11 cellular contexts compared by ENCODE assay signal in genomic region chr5:31193026-31193425, GRCh38. TPM values are rescaled to one million over a fixed set of nuclear protein-coding genes. Genes with fewer than 3 reads are reported as not detected.
DNase-seq lines count a peak whose midpoint lies in the region; ATAC-seq and TF ChIP-seq lines count a peak whose summit lies in the region.
"Had no signal": no experiment of that assay in that cellular context is flagged by ENCODE, and none has a peak within 500 bp of the region (broad histone marks: within the 10 kb centered on the region; RNA-seq: fewer than 3 reads in every experiment).

No MANE protein-coding gene starts in this region.

- ATAC-seq in GM21526 (IDR thresholded peaks at IDR 0.05; ENCODE audit: low FRiP score, unreplicated experiment) = no peak
- ATAC-seq in GM21723 (IDR thresholded peaks at IDR 0.05; ENCODE audit: unreplicated experiment) = no peak

- no peaks in the 10 kb centered on the region for H3K9me2 ChIP-seq in GM23248 (ENCODE audit: insufficient read depth)

- DNase-seq in GM23248 (no peak), SJCRH30 (no peak), foreskin fibroblast (no peak), RPMI8226 (no peak)
- no peak for DNase-seq in stimulated activated CD4-positive, alpha-beta T cell treated with anti-CD3 and anti-CD28 coated beads, Interleukin-2, amount 100 ng/mL, for 24 hours
- DNase-seq: foreskin melanocyte; stimulated activated naive CD4-positive, alpha-beta T cell treated with Interleukin-2 at 50 U/mL for 16 hours had no signal

- no peak overlapping the region for H3K9ac ChIP-seq in GM23248
- H3K9ac ChIP-seq in parathyroid adenoma = no peak overlapping the region

- H3K9me3 ChIP-seq in GM23248 (ENCODE audit: low read depth) (no peaks in the 10 kb centered on the region), SJCRH30 (replicated peaks) (no peaks in the 10 kb centered on the region), parathyroid adenoma (ENCODE audit: control insufficient read depth, low read length) (no peaks in the 10 kb centered on the region)

- H4K20me1 ChIP-seq in GM23248 (ENCODE audit: insufficient read depth) = no peaks in the 10 kb centered on the region

- TF ChIP-seq CTCF in foreskin fibroblast (IDR thresholded peaks at IDR 0.05; ENCODE audit: low read depth, low read length) (no peak), parathyroid adenoma (IDR thresholded peaks at IDR 0.05) (no peak)

- H3K36me3 ChIP-seq in GM23248 (ENCODE audit: low read depth) (no peaks in the 10 kb centered on the region), SJCRH30 (no peaks in the 10 kb centered on the region), parathyroid adenoma (ENCODE audit: control insufficient read depth, insufficient read depth, low read length) (no peaks in the 10 kb centered on the region)

- H3K27ac ChIP-seq in GM23248 (no peak overlapping the region), SJCRH30 (no peak overlapping the region), parathyroid adenoma (no peak overlapping the region)

- no peak overlapping the region for H2AFZ ChIP-seq in GM23248
- H2AFZ ChIP-seq in parathyroid adenoma = no peak overlapping the region

- no peaks in the 10 kb centered on the region for H3K79me2 ChIP-seq in GM23248 (ENCODE audit: insufficient read depth)
- no peaks in the 10 kb centered on the region for H3K79me2 ChIP-seq in parathyroid adenoma

- in situ Hi-C loops in GM23248 (cut with MboI) = no loop called here

- no peaks in the 10 kb centered on the region for H3F3A ChIP-seq in GM23248 (ENCODE audit: insufficient read depth)

- peaks cover 18% of the 10 kb centered on the region for H3K4me1 ChIP-seq in GM23248 (ENCODE audit: insufficient read depth)
- H3K4me1 ChIP-seq in SJCRH30 = 0 out of 2 replicates have a peak, but pooled peaks cover 4% of the 10 kb centered on the region
- peaks cover 3% of the 10 kb centered on the region for H3K4me1 ChIP-seq in parathyroid adenoma

- H3K4me2 ChIP-seq in GM23248 (ENCODE audit: unreplicated experiment) (no peak overlapping the region), parathyroid adenoma (ENCODE audit: low read length) (no peak overlapping the region)

- WGBS in GM23248 (ENCODE audit: low coverage in 1 of 2, low lambda C conversion rate in 2 of 2, missing lambda C conversion rate in 2 of 2), 2 experiments = 48 to 60% methylated on average over 10 of the region's 10 CpGs

- H3K27me3 ChIP-seq in GM23248 (replicated peaks; ENCODE audit: insufficient read depth) (peaks cover 27% of the 10 kb centered on the region), SJCRH30 (no peaks in the 10 kb centered on the region), parathyroid adenoma (ENCODE audit: control insufficient read depth, insufficient read depth, low read length) (no peaks in the 10 kb centered on the region)

- peak overlapping the region; percentile 70; the same call in 1 of the 2 replicates for H3K4me3 ChIP-seq in GM23248
- H3K4me3 ChIP-seq in SJCRH30 = peak overlapping the region; percentile 61
- peak overlapping the region; percentile 40 to 54 for H3K4me3 ChIP-seq in foreskin fibroblast (ENCODE audit: low read depth in 1 of 2, low read length in 2 of 2)
- peak overlapping the region; percentile 50 for H3K4me3 ChIP-seq in parathyroid adenoma (ENCODE audit: low read depth, low read length)

RNA-seq across cellular contexts. Expression of gene CDH6, which starts 0.5 kb away (rescaled TPM):
- 3.3 and 7.2 TPM in 2 replicates for total RNA-seq in GM23248 (2014; rRNA removed; shearing (Covaris generic))
- polyA plus RNA-seq in GM23248 (2016; fragmentation: Nextera tagmentation; extraction: Ambion mirVana) = 4.1 and 4.2 TPM in 2 replicates
- total RNA-seq in SJCRH30 (2014; rRNA removed; shearing (Covaris generic)) = 8.3 and 8.7 TPM in 2 replicates
- total RNA-seq: mononuclear cell had no signal
